8 cellular contexts compared by ENCODE assay signal in the genomic region with DNA sequence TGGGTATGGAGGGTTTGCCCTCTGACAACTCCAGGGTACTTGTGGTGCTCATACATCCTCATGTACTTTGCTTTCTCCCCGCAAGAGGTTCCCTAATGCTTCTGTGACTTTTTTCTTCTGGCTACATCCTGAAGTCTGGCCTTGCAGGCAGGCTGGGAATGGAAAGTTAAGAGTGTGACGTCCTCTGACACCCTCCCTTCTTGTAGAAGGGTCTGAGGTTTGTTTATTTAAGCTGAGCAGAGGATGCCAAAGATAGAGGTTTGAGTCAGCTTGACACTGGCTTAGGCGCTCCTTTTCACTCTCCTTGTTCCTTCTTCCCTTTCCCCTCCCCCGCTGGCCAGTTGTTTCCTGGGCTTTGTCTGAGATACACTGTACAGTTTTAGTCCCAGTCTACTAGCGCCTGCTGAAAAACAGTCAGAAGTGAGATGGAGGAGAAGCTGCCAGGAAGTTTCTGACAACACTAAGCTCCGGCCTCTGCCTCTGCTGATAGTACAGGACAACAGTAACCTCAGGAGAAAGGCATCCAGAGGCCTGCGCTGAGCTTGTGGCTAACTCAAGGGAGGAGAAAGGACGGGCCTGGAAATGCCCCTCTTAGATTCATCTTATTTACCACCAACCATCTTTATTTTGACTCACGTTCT. TPM values are rescaled to one million over a fixed set of nuclear protein-coding genes. Genes with fewer than 3 reads are reported as not detected.
A peak's percentile ranks its signal among the peaks of the same experiment; 100 is the strongest.
DNase-seq lines count a peak whose midpoint lies in the region; ATAC-seq and TF ChIP-seq lines count a peak whose summit lies in the region.

A gene with protein sequence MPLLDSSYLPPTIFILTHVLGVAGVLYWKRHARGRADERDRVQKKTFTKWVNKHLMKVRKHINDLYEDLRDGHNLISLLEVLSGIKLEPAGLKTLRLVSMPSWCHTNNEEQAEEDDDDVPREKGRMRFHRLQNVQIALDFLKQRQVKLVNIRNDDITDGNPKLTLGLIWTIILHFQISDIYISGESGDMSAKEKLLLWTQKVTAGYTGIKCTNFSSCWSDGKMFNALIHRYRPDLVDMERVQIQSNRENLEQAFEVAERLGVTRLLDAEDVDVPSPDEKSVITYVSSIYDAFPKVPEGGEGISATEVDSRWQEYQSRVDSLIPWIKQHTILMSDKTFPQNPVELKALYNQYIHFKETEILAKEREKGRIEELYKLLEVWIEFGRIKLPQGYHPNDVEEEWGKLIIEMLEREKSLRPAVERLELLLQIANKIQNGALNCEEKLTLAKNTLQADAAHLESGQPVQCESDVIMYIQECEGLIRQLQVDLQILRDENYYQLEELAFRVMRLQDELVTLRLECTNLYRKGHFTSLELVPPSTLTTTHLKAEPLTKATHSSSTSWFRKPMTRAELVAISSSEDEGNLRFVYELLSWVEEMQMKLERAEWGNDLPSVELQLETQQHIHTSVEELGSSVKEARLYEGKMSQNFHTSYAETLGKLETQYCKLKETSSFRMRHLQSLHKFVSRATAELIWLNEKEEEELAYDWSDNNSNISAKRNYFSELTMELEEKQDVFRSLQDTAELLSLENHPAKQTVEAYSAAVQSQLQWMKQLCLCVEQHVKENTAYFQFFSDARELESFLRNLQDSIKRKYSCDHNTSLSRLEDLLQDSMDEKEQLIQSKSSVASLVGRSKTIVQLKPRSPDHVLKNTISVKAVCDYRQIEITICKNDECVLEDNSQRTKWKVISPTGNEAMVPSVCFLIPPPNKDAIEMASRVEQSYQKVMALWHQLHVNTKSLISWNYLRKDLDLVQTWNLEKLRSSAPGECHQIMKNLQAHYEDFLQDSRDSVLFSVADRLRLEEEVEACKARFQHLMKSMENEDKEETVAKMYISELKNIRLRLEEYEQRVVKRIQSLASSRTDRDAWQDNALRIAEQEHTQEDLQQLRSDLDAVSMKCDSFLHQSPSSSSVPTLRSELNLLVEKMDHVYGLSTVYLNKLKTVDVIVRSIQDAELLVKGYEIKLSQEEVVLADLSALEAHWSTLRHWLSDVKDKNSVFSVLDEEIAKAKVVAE (N-terminal part only) (plus strand): TSS at position 255 of the 641 bp plus-strand sequence. CDS start 328 bp downstream, at position 583.

- H3K27ac Mint-ChIP-seq in activated CD4-positive, alpha-beta memory T cell treated with anti-CD3 and anti-CD28 coated beads for 36 hours = peak within 1 kb of the TSS; percentile 96
- peak within 1 kb of the TSS; percentile 99 for H3K27ac Mint-ChIP-seq in endothelial cell (ENCODE audit: unreplicated experiment)

- intact Hi-C loops in activated CD4-positive, alpha-beta memory T cell treated with anti-CD3 and anti-CD28 coated beads for 36 hours (cut with micrococcal nuclease) = loop anchor here (1.0 kb wide), 4 partner anchors 7 to 54 kb away; no protein-coding TSS in a partner anchor

- POLR2A ChIA-PET in activated CD4-positive, alpha-beta memory T cell treated with anti-CD3 and anti-CD28 coated beads for 36 hours (lab: Charles Lee) = interaction anchor here (0.6 to 4.5 kb wide), 17 partner anchors 7 to 595 kb away, joined by 3 to 129 read pairs (median 4); partner anchors contain the start of gene RRAGC

- H3K4me3 Mint-ChIP-seq in activated CD4-positive, alpha-beta memory T cell treated with anti-CD3 and anti-CD28 coated beads for 36 hours = peak within 1 kb of the TSS; percentile 81
- peak within 1 kb of the TSS; percentile 90 for H3K4me3 Mint-ChIP-seq in endothelial cell (ENCODE audit: unreplicated experiment)

- no peaks in the 10 kb centered on the region for H3K27me3 Mint-ChIP-seq in activated CD4-positive, alpha-beta memory T cell treated with anti-CD3 and anti-CD28 coated beads for 36 hours
- peaks cover 2% of the 10 kb centered on the region for H3K27me3 Mint-ChIP-seq in endothelial cell (ENCODE audit: unreplicated experiment)

- H3K9me3 Mint-ChIP-seq in activated CD4-positive, alpha-beta memory T cell treated with anti-CD3 and anti-CD28 coated beads for 36 hours = no peaks in the 10 kb centered on the region
- no peaks in the 10 kb centered on the region for H3K9me3 Mint-ChIP-seq in endothelial cell (ENCODE audit: unreplicated experiment)

- H3K36me3 Mint-ChIP-seq in activated CD4-positive, alpha-beta memory T cell treated with anti-CD3 and anti-CD28 coated beads for 36 hours = peaks cover 11% of the 10 kb centered on the region
- H3K36me3 Mint-ChIP-seq in endothelial cell (ENCODE audit: low read depth, unreplicated experiment) = peaks cover 12% of the 10 kb centered on the region

- DNase-seq in EL (peak; percentile 96), Kasumi-1 (lab: John Stamatoyannopoulos, UW) (peak; percentile 88 to 89), endothelial cell (ENCODE audit: low spot score) (peak; percentile 64), mesenteric fat pad (ENCODE audit: low spot score) (no peak), superior temporal gyrus (ENCODE audit: extremely low spot score) (peak; percentile 77), GM19238 (ENCODE audit: insufficient read length, low spot score) (no peak)
- DNase-seq in activated CD4-positive, alpha-beta memory T cell treated with anti-CD3 and anti-CD28 coated beads for 36 hours = peak; percentile 72

- peak; percentile 20 for TF ChIP-seq CTCF in endothelial cell (IDR thresholded peaks at IDR 0.05; ENCODE audit: unreplicated experiment)

- peaks cover 48% of the 10 kb centered on the region for H3K4me1 Mint-ChIP-seq in activated CD4-positive, alpha-beta memory T cell treated with anti-CD3 and anti-CD28 coated beads for 36 hours (ENCODE audit: low read depth)
- peaks cover 44% of the 10 kb centered on the region for H3K4me1 Mint-ChIP-seq in endothelial cell (ENCODE audit: unreplicated experiment)

- ATAC-seq in GM21360 (IDR thresholded peaks at IDR 0.05; ENCODE audit: unreplicated experiment) = no peak

- CTCF ChIA-PET in activated CD4-positive, alpha-beta memory T cell treated with anti-CD3 and anti-CD28 coated beads for 36 hours (lab: Charles Lee) = interaction anchor here (0.6 to 6.5 kb wide), 19 partner anchors 9 to 124 kb away, joined by 3 to 151 read pairs (median 6); no protein-coding TSS in a partner anchor

RNA-seq across cellular contexts. Expression of the gene that starts here (rescaled TPM):
- 100 to 1,000 TPM; 239 to 240 TPM for total RNA-seq in activated CD4-positive, alpha-beta memory T cell treated with anti-CD3 and anti-CD28 coated beads for 36 hours
- total RNA-seq in endothelial cell (ENCODE audit: unreplicated experiment) (511 TPM), mesenteric fat pad (386 TPM)

Comparison
In these comparisons a context has a peak if more than half of its experiments do, and no peak if none do; other contexts are left out.
1. DNase-seq: peak in EL (single experiment), Kasumi-1 (2 of 2), activated CD4-positive, alpha-beta memory T cell treated with anti-CD3 and anti-CD28 coated beads for 36 hours (single experiment), endothelial cell (single experiment) and superior temporal gyrus (single experiment); none in mesenteric fat pad (single experiment) and GM19238 (single experiment).